17 cellular contexts compared by ENCODE assay signal in genomic region chr10:102085336-102085735, GRCh38.
"Had no signal": no experiment of that assay in that cellular context is flagged by ENCODE, and none has a peak within 500 bp of the region (broad histone marks: within the 10 kb centered on the region; RNA-seq: fewer than 3 reads in every experiment).

No MANE protein-coding gene starts in this region.

- H3K27me3 Mint-ChIP-seq: dendritic cell treated with granulocyte-macrophage colony-stimulating factor and Interleukin-4, amounts not matched to agents 40 ng/mL and 50 ng/mL, for 4 days; effector memory CD8-positive, alpha-beta T cell; stimulated activated memory B cell treated with anti-CD40 and anti-IgM and Interleukin-4, amounts not matched to agents 10 μg/mL and 1 μg/mL and 100 μg/mL, for 72 hours; stimulated activated naive CD8-positive, alpha-beta T cell treated with anti-CD3 and anti-CD28 coated beads, Interleukin-15, Interleukin-2, amounts not matched to agents 100 ng/mL and 50 ng/mL, for 24 hours had no signal

- H3K9me3 Mint-ChIP-seq: dendritic cell treated with granulocyte-macrophage colony-stimulating factor and Interleukin-4, amounts not matched to agents 40 ng/mL and 50 ng/mL, for 4 days; effector memory CD8-positive, alpha-beta T cell; nephron; stimulated activated memory B cell treated with anti-CD40 and anti-IgM and Interleukin-4, amounts not matched to agents 10 μg/mL and 1 μg/mL and 100 μg/mL, for 72 hours; stimulated activated naive CD8-positive, alpha-beta T cell treated with anti-CD3 and anti-CD28 coated beads, Interleukin-15, Interleukin-2, amounts not matched to agents 100 ng/mL and 50 ng/mL, for 24 hours had no signal

- H3K4me3 Mint-ChIP-seq: dendritic cell treated with granulocyte-macrophage colony-stimulating factor and Interleukin-4, amounts not matched to agents 40 ng/mL and 50 ng/mL, for 4 days; effector memory CD8-positive, alpha-beta T cell; nephron; stimulated activated memory B cell treated with anti-CD40 and anti-IgM and Interleukin-4, amounts not matched to agents 10 μg/mL and 1 μg/mL and 100 μg/mL, for 72 hours; stimulated activated naive CD8-positive, alpha-beta T cell treated with anti-CD3 and anti-CD28 coated beads, Interleukin-15, Interleukin-2, amounts not matched to agents 100 ng/mL and 50 ng/mL, for 24 hours had no signal

- H3K27ac Mint-ChIP-seq: dendritic cell treated with granulocyte-macrophage colony-stimulating factor and Interleukin-4, amounts not matched to agents 40 ng/mL and 50 ng/mL, for 4 days; effector memory CD8-positive, alpha-beta T cell; nephron; stimulated activated memory B cell treated with anti-CD40 and anti-IgM and Interleukin-4, amounts not matched to agents 10 μg/mL and 1 μg/mL and 100 μg/mL, for 72 hours; stimulated activated naive CD8-positive, alpha-beta T cell treated with anti-CD3 and anti-CD28 coated beads, Interleukin-15, Interleukin-2, amounts not matched to agents 100 ng/mL and 50 ng/mL, for 24 hours had no signal

- ATAC-seq: effector memory CD8-positive, alpha-beta T cell; heart left ventricle; left colon; left ventricle myocardium superior; right lobe of liver; stimulated activated memory B cell treated with anti-CD40 and anti-IgM and Interleukin-4, amounts not matched to agents 10 μg/mL and 1 μg/mL and 100 μg/mL, for 72 hours had no signal

- DNase-seq: effector memory CD8-positive, alpha-beta T cell; foreskin fibroblast; heart left ventricle; hippocampal formation; left colon; left ventricle myocardium superior; mesenchymal stem cell; midbrain; right lobe of liver; stimulated activated CD4-positive, alpha-beta T cell treated with anti-CD3 and anti-CD28 coated beads, Interleukin-4, amount 100 ng/mL, for 1 hour; stimulated activated CD8-positive, alpha-beta memory T cell treated with anti-CD3 and anti-CD28 coated beads, Interleukin-4, amount 100 ng/mL, for 48 hours; tibial artery; upper lobe of left lung had no signal

- H3K4me1 Mint-ChIP-seq: nephron; stimulated activated memory B cell treated with anti-CD40 and anti-IgM and Interleukin-4, amounts not matched to agents 10 μg/mL and 1 μg/mL and 100 μg/mL, for 72 hours had no signal
